ENCODE assay signal across 17 cellular contexts in genomic region chr9:135422340-135422944, GRCh38. TPM values are rescaled to one million over a fixed set of nuclear protein-coding genes. Genes with fewer than 3 reads are reported as not detected.
DNase-seq lines count a peak whose midpoint lies in the region; ATAC-seq and TF ChIP-seq lines count a peak whose summit lies in the region.
"Had no signal": no experiment of that assay in that cellular context is flagged by ENCODE, and none has a peak within 500 bp of the region (broad histone marks: within the 10 kb centered on the region; RNA-seq: fewer than 3 reads in every experiment).

No MANE protein-coding gene starts in this region.

- H3K27me3 ChIP-seq in neural cell (ENCODE audit: insufficient read depth, low read depth, low read length) = no peaks in the 10 kb centered on the region
- no peaks in the 10 kb centered on the region for H3K27me3 ChIP-seq in aorta (ENCODE audit: control insufficient read depth in 1 of 2, insufficient read depth in 2 of 2, low read length in 1 of 2)
- H3K27me3 ChIP-seq in ovary = no peaks in the 10 kb centered on the region

- no peak for TF ChIP-seq RAD21 in neural cell (conservative IDR thresholded peaks at IDR 0.05)

- H3K27me3 Mint-ChIP-seq in activated naive CD4-positive, alpha-beta T cell treated with anti-CD3 and anti-CD28 coated beads, Interleukin-2, amount 10 ng/mL, durations not matched to agents 7 days and 5 days = peaks cover 11% of the 10 kb centered on the region
- peaks cover 22% of the 10 kb centered on the region for H3K27me3 Mint-ChIP-seq in chondrocyte (ENCODE audit: low read depth)

- ATAC-seq in aorta (ENCODE audit: low FRiP score) (no peak), GM21717 (IDR thresholded peaks at IDR 0.05; ENCODE audit: unreplicated experiment) (no peak)

- no peak for TF ChIP-seq POLR2A in ovary (IDR thresholded peaks at IDR 0.05)

- H3K9me3 ChIP-seq in neural cell (ENCODE audit: low read length) = no peaks in the 10 kb centered on the region
- H3K9me3 ChIP-seq in aorta (ENCODE audit: control insufficient read depth, low read length) = peaks cover 4% of the 10 kb centered on the region
- no peaks in the 10 kb centered on the region for H3K9me3 ChIP-seq in ovary

- no peaks in the 10 kb centered on the region for H4K20me1 ChIP-seq in neural cell (ENCODE audit: insufficient read depth)

- CTCF ChIA-PET in activated naive CD4-positive, alpha-beta T cell treated with anti-CD3 and anti-CD28 coated beads, Interleukin-2, amount 10 ng/mL, durations not matched to agents 7 days and 5 days (lab: Charles Lee) = no interaction called here

- H3K27ac ChIP-seq in neural cell (ENCODE audit: low read length) = peak overlapping the region; percentile 53
- H3K27ac ChIP-seq in aorta (ENCODE audit: low read depth in 1 of 2, low read length in 2 of 2) = no peak overlapping the region
- no peak overlapping the region for H3K27ac ChIP-seq in ovary
- H3K27ac ChIP-seq: HL-60 had no signal

- H3K36me3 Mint-ChIP-seq in activated naive CD4-positive, alpha-beta T cell treated with anti-CD3 and anti-CD28 coated beads, Interleukin-2, amount 10 ng/mL, durations not matched to agents 7 days and 5 days = no peaks in the 10 kb centered on the region
- peaks cover 3% of the 10 kb centered on the region for H3K36me3 Mint-ChIP-seq in chondrocyte (ENCODE audit: low read depth)

- no peak overlapping the region for H3K27ac Mint-ChIP-seq in activated naive CD4-positive, alpha-beta T cell treated with anti-CD3 and anti-CD28 coated beads, Interleukin-2, amount 10 ng/mL, durations not matched to agents 7 days and 5 days
- H3K27ac Mint-ChIP-seq in chondrocyte (ENCODE audit: unreplicated experiment) = no peak overlapping the region
- H3K27ac Mint-ChIP-seq: B cell; CD4-positive, alpha-beta T cell; HFFc6 had no signal

- intact Hi-C loops in aorta (cut with DNase I) = no loop called here
- intact Hi-C loops in ovary (cut with DNase I) = no loop called here

- DNase-seq in activated naive CD4-positive, alpha-beta T cell treated with anti-CD3 and anti-CD28 coated beads, Interleukin-2, amount 10 ng/mL, durations not matched to agents 7 days and 5 days = peak; percentile 3
- DNase-seq in activated naive CD4-positive, alpha-beta T cell treated with anti-CD3 and anti-CD28 coated beads, Interleukin-2, amount 50 U/mL, for 16 hours = no peak
- peak; percentile 68 for DNase-seq in chondrocyte (ENCODE audit: low spot score)
- peak; percentile 9 to 10 for DNase-seq in aorta
- no peak for DNase-seq in ovary
- no peak for DNase-seq in NCI-H2029 treated with DMSO at 0.1 percent for 48 hours (lab: John Stamatoyannopoulos, UW)
- DNase-seq: 8988T; C1 segment of cervical spinal cord; CD4-positive, alpha-beta T cell; DMS79; HCEC 1CT; HFFc6; IMR-90 had no signal

- WGBS in aorta, 2 donors = 67 to 70% methylated on average over 15 of the region's 15 CpGs
- WGBS in ovary, 3 donors = 79 to 82% (median 79%) methylated on average over 15 of the region's 15 CpGs

- H3K4me3 Mint-ChIP-seq in activated naive CD4-positive, alpha-beta T cell treated with anti-CD3 and anti-CD28 coated beads, Interleukin-2, amount 10 ng/mL, durations not matched to agents 7 days and 5 days = no peak overlapping the region
- no peak overlapping the region for H3K4me3 Mint-ChIP-seq in chondrocyte (ENCODE audit: unreplicated experiment)
- H3K4me3 Mint-ChIP-seq: B cell; CD4-positive, alpha-beta T cell; HFFc6 had no signal

- H3K4me3 ChIP-seq in neural cell (ENCODE audit: low read length) (peak overlapping the region; percentile 0), aorta (ENCODE audit: low read length in 2 of 2) (no peak overlapping the region), ovary (no peak overlapping the region)

- H3K9me2 ChIP-seq in neural cell (ENCODE audit: insufficient read depth, low read length) = no peaks in the 10 kb centered on the region

- H2AFZ ChIP-seq in neural cell (ENCODE audit: low read depth, low read length) = no peak overlapping the region

- TF ChIP-seq EP300 in neural cell (conservative IDR thresholded peaks at IDR 0.05; ENCODE audit: poor library complexity, severe bottlenecking) (no peak), ovary (IDR thresholded peaks at IDR 0.05) (no peak)

- TF ChIP-seq CTCF in chondrocyte (IDR thresholded peaks at IDR 0.05) = no peak
- TF ChIP-seq CTCF in neural cell (IDR thresholded peaks at IDR 0.05; ENCODE audit: poor library complexity, severe bottlenecking) = no peak
- TF ChIP-seq CTCF in ovary (IDR thresholded peaks at IDR 0.05) = no peak

- no peaks in the 10 kb centered on the region for H3K4me1 Mint-ChIP-seq in activated naive CD4-positive, alpha-beta T cell treated with anti-CD3 and anti-CD28 coated beads, Interleukin-2, amount 10 ng/mL, durations not matched to agents 7 days and 5 days
- H3K4me1 Mint-ChIP-seq in chondrocyte (ENCODE audit: low read depth) = no peaks in the 10 kb centered on the region
- H3K4me1 Mint-ChIP-seq: B cell had no signal

- H3F3A ChIP-seq in neural cell (ENCODE audit: insufficient read depth, low read length, poor library complexity, severe bottlenecking) = no peaks in the 10 kb centered on the region

- H3K4me1 ChIP-seq in aorta (ENCODE audit: control insufficient read depth in 1 of 2, insufficient read depth in 2 of 2, low read length in 2 of 2) (no peaks in the 10 kb centered on the region), ovary (ENCODE audit: insufficient read depth) (no peaks in the 10 kb centered on the region)

- H3K4me2 ChIP-seq in neural cell (ENCODE audit: low read length) = no peak overlapping the region

- H3K36me3 ChIP-seq in neural cell (ENCODE audit: insufficient read depth, low read length) (no peaks in the 10 kb centered on the region), aorta (ENCODE audit: control insufficient read depth in 1 of 2, insufficient read depth in 2 of 2, low read length in 1 of 2) (no peaks in the 10 kb centered on the region), ovary (no peaks in the 10 kb centered on the region)

- H3K9me3 Mint-ChIP-seq in activated naive CD4-positive, alpha-beta T cell treated with anti-CD3 and anti-CD28 coated beads, Interleukin-2, amount 10 ng/mL, durations not matched to agents 7 days and 5 days = peaks cover 8% of the 10 kb centered on the region
- peaks cover 13% of the 10 kb centered on the region for H3K9me3 Mint-ChIP-seq in chondrocyte (ENCODE audit: low read depth)

- H3K79me2 ChIP-seq in neural cell (replicated peaks; ENCODE audit: insufficient read depth, low read length) = no peaks in the 10 kb centered on the region

- no peak overlapping the region for H3K9ac ChIP-seq in neural cell (ENCODE audit: low read length)

TF ChIP-seq in neural cell, 6 proteins besides CTCF, POLR2A, EP300 and RAD21:
- TF ChIP-seq REST (IDR thresholded peaks at IDR 0.05; ENCODE audit: borderline replicate concordance) (peak; percentile 99), POLR2AphosphoS5 (IDR thresholded peaks at IDR 0.05) (peak; percentile 68), SMC3 (conservative IDR thresholded peaks at IDR 0.05; ENCODE audit: poor library complexity) (no peak)

RNA-seq across cellular contexts. Expression of gene PPP1R26, which starts 57.1 kb away (rescaled TPM):
- 9.1 to 19.6 TPM (median 19.5 TPM) in 3 replicates for total RNA-seq in chondrocyte
- polyA plus RNA-seq in neural cell = 20.1 and 30.1 TPM in 2 replicates
- 38.5 and 46.5 TPM in 2 replicates for polyA minus RNA-seq in neural cell
- total RNA-seq in aorta = 10 to 100 TPM; 11.4 to 14.2 TPM
- 10 to 100 TPM in 1 of 2 donors, 1 to 10 TPM in 1; 3.3 to 10.3 TPM for polyA plus RNA-seq in aorta
- total RNA-seq in ovary = 10 to 100 TPM in 6 of 7 donors, 1 to 10 TPM in 1; 7.0 to 19.9 (median 14.8) TPM
- polyA plus RNA-seq in ovary = 10 to 100 TPM in 1 of 2 donors, 1 to 10 TPM in 1; 3.4 to 10.2 TPM

Comparison
In these comparisons a context has a peak if more than half of its experiments do, and no peak if none do; other contexts are left out.
1. DNase-seq: peak in activated naive CD4-positive, alpha-beta T cell treated with anti-CD3 and anti-CD28 coated beads, Interleukin-2, amount 10 ng/mL, durations not matched to agents 7 days and 5 days (single experiment), chondrocyte (single experiment) and aorta (2 of 2); none in activated naive CD4-positive, alpha-beta T cell treated with anti-CD3 and anti-CD28 coated beads, Interleukin-2, amount 50 U/mL, for 16 hours (single experiment), ovary (0 of 5) and NCI-H2029 treated with DMSO at 0.1 percent for 48 hours (single experiment).